In the genomic region with DNA sequence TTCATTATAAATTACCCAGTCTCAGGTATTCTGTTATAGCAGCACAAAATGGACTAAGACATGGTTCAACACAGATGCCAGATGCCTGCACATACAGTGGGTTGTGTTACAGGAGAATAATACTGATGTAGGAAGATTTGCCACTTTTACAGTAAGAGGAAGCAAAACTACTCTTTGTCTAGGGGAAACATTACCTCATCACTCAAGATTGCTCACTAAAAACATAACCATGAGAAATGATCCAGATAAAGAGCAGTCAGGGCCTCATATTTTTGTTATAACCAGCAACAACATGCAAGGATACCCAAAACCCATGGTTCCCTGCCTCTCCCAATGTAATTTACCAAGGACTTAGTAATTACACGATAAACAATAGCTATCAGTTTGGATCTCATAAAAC, we compare ENCODE assay signal across 8 cellular contexts. TPM values are rescaled to one million over a fixed set of nuclear protein-coding genes. Genes with fewer than 3 reads are reported as not detected.
A peak's percentile ranks its signal among the peaks of the same experiment; 100 is the strongest.
DNase-seq lines count a peak whose midpoint lies in the region; ATAC-seq, FAIRE-seq and TF ChIP-seq lines count a peak whose summit lies in the region.

No MANE protein-coding gene starts in this region.

- no peak for TF ChIP-seq RAD21 in GM12878 (IDR thresholded peaks at IDR 0.05; ENCODE audit: insufficient read depth, low read depth, low read length)

- no peak overlapping the region for H2AFZ ChIP-seq in GM12878 (ENCODE audit: control insufficient read depth, low read depth, low read length)

- 0% methylated on average over 1 of the region's 1 CpG for WGBS in GM12878 (ENCODE audit: insufficient coverage, insufficient replicate concordance, low lambda C conversion rate, missing lambda C conversion rate)
- WGBS in psoas muscle, 3 donors, result 67 to 77% (median 76%) methylated on average over 1 of the region's 1 CpG

- BruUV-seq in GM12878 (replicated peaks; lab: Mats Ljungman, UMichigan), result no TSS peak

- CTCF ChIA-PET in GM12878 (lab: Yijun Ruan, JAX), result interaction anchor here (0.9 to 1.6 kb wide), 5 partner anchors 14 to 96 kb away, joined by 3 to 5 read pairs (median 4); no protein-coding TSS in a partner anchor

- H3K4me1 ChIP-seq in GM12878 (ENCODE audit: control insufficient read depth, insufficient read depth, low read length) (peaks cover 4% of the 10 kb centered on the region; the same call in 1 of the 2 replicates), psoas muscle (no peaks in the 10 kb centered on the region)

- DNase-seq in GM12878 (ENCODE audit: low read depth, low spot score), result peak; percentile 40
- no peak for DNase-seq in psoas muscle
- DNase-seq in NCI-H82 (lab: John Stamatoyannopoulos, UW), result no peak
- DNase-seq in globus pallidus (ENCODE audit: low spot score), result no peak

- POLR2A ChIA-PET in GM12878 (lab: Charles Lee), result no interaction called here

- no peak for TF ChIP-seq POLR2A in GM12878 (IDR thresholded peaks at IDR 0.05; ENCODE audit: low read depth, low read length)

- H3K79me2 ChIP-seq in GM12878 (ENCODE audit: control insufficient read depth, insufficient read depth, low read length), result no peaks in the 10 kb centered on the region

- H3K27me3 ChIP-seq in GM12878 (replicated peaks in 1 of 2; ENCODE audit: control insufficient read depth in 2 of 2, insufficient read depth in 2 of 2, low read length in 1 of 2), result no peaks in the 10 kb centered on the region
- no peaks in the 10 kb centered on the region for H3K27me3 ChIP-seq in psoas muscle (ENCODE audit: insufficient read depth in 3 of 3, low read length in 2 of 3)

- H3K27ac ChIP-seq in GM12878 (ENCODE audit: control insufficient read depth, insufficient read depth) (no peak overlapping the region), psoas muscle (peak overlapping the region; percentile 21)

- SMC1A ChIA-PET in GM12878 (lab: Charles Lee; ENCODE audit: uncharacterized antibody, unreplicated experiment), result interaction anchor here (0.6 to 2.2 kb wide), 8 partner anchors 9 to 94 kb away, joined by 3 to 9 read pairs (median 4); no protein-coding TSS in a partner anchor

- H4K20me1 ChIP-seq in GM12878 (ENCODE audit: control insufficient read depth, insufficient read depth), result no peaks in the 10 kb centered on the region

- no peak for FAIRE-seq in GM12878 (lab: Jason Lieb, UNC)

- H3K4me2 ChIP-seq in GM12878 (ENCODE audit: control insufficient read depth, insufficient read depth), result peak overlapping the region; percentile 4; the same call in 1 of the 2 replicates

- no peaks in the 10 kb centered on the region for H3K36me3 ChIP-seq in GM12878 (ENCODE audit: control insufficient read depth in 2 of 2, insufficient read depth in 2 of 2, low read length in 1 of 2)
- H3K36me3 ChIP-seq in psoas muscle (ENCODE audit: insufficient read depth in 1 of 2, low read depth in 1 of 2), result no peaks in the 10 kb centered on the region

- intact Hi-C loops in GM12878 (cut with micrococcal nuclease; ENCODE audit: unreplicated experiment), result no loop called here
- intact Hi-C loops in psoas muscle (cut with DNase I), result no loop called here

- no peak overlapping the region for H3K9ac ChIP-seq in GM12878 (ENCODE audit: control insufficient read depth, insufficient read depth, low read length)

- in situ Hi-C loops in GM12878 (cut with MboI), result no loop called here

- TF ChIP-seq CTCF in GM12878 (IDR thresholded peaks at IDR 0.05 in 2 of 3, conservative IDR thresholded peaks at IDR 0.05 in 1 of 3; ENCODE audit: control insufficient read depth in 2 of 3, extremely low read depth in 1 of 3, insufficient read depth in 1 of 3, low read depth in 3 of 3, low read length in 3 of 3) (no peak), psoas muscle (IDR thresholded peaks at IDR 0.05) (no peak)

- ATAC-seq in GM18858 (IDR thresholded peaks at IDR 0.05; ENCODE audit: unreplicated experiment) (peak; percentile 91), HG02973 (IDR thresholded peaks at IDR 0.05; ENCODE audit: unreplicated experiment) (peak; percentile 76), GM12878 (peak; percentile 78), psoas muscle (no peak), HG03097 (IDR thresholded peaks at IDR 0.05; ENCODE audit: low FRiP score, unreplicated experiment) (no peak), HG03196 (IDR thresholded peaks at IDR 0.05; ENCODE audit: unreplicated experiment) (no peak)

- RAD21 ChIA-PET in GM12878 (lab: Charles Lee; ENCODE audit: unreplicated experiment), result interaction anchor here (0.9 to 1.3 kb wide), 2 partner anchors 13 to 149 kb away, joined by 3 to 4 read pairs; no protein-coding TSS in a partner anchor

- TF ChIP-seq EP300 in GM12878 (IDR thresholded peaks at IDR 0.05; ENCODE audit: borderline replicate concordance in 1 of 2, control insufficient read depth in 1 of 2, low read depth in 2 of 2, low read length in 2 of 2), result peak in 1 of 2 experiments; percentile 72; a peak in 1 of 4 replicates

- H3K9me3 ChIP-seq in GM12878 (replicated peaks; ENCODE audit: control insufficient read depth, insufficient read depth, low read length), result no peaks in the 10 kb centered on the region
- H3K9me3 ChIP-seq in psoas muscle, result no peaks in the 10 kb centered on the region

- H3K4me3 ChIP-seq in GM12878 (no peak overlapping the region), psoas muscle (no peak overlapping the region)

TF ChIP-seq in GM12878, 131 proteins besides CTCF, POLR2A, EP300 and RAD21 (continues in another document):
- TF ChIP-seq SREBF1 (IDR thresholded peaks at IDR 0.05; ENCODE audit: low read length) (no peak), ATF7 (IDR thresholded peaks at IDR 0.05; ENCODE audit: low read depth) (peak; percentile 96), EED (IDR thresholded peaks at IDR 0.05; ENCODE audit: low read depth) (peak; percentile 10; the same call in 1 of the 2 replicates), NFIC (IDR thresholded peaks at IDR 0.05; ENCODE audit: low read depth, low read length) (peak; percentile 61; the same call in 1 of the 2 replicates), IKZF1 (conservative IDR thresholded peaks at IDR 0.05) (peak; percentile 52; the same call in 1 of the 2 replicates), RUNX3 (IDR thresholded peaks at IDR 0.05; ENCODE audit: low read length) (peak; percentile 40; the same call in 1 of the 2 replicates), NFXL1 (IDR thresholded peaks at IDR 0.05; ENCODE audit: borderline replicate concordance) (no peak), ETV6 (conservative IDR thresholded peaks at IDR 0.05 in 1 of 2, IDR thresholded peaks at IDR 0.05 in 1 of 2; ENCODE audit: borderline replicate concordance in 1 of 2, low read depth in 1 of 2) (no peak; a peak in 1 of 4 replicates), FOXM1 (IDR thresholded peaks at IDR 0.05; ENCODE audit: low read depth, low read length) (peak; percentile 31; the same call in 1 of the 2 replicates), BCL11A (IDR thresholded peaks at IDR 0.05; ENCODE audit: low read depth, low read length) (peak; percentile 37; the same call in 1 of the 2 replicates), MTA2 (IDR thresholded peaks at IDR 0.05; ENCODE audit: low read depth) (peak; percentile 55; the same call in 1 of the 2 replicates), CREM (IDR thresholded peaks at IDR 0.05; ENCODE audit: low read depth) (peak; percentile 18; the same call in 1 of the 2 replicates), JUNB (IDR thresholded peaks at IDR 0.05) (peak; percentile 86), IKZF2 (IDR thresholded peaks at IDR 0.05) (peak in 1 of 2 experiments; percentile 36; a peak in 2 of 4 replicates)
- TF ChIP-seq, protein P1, sequence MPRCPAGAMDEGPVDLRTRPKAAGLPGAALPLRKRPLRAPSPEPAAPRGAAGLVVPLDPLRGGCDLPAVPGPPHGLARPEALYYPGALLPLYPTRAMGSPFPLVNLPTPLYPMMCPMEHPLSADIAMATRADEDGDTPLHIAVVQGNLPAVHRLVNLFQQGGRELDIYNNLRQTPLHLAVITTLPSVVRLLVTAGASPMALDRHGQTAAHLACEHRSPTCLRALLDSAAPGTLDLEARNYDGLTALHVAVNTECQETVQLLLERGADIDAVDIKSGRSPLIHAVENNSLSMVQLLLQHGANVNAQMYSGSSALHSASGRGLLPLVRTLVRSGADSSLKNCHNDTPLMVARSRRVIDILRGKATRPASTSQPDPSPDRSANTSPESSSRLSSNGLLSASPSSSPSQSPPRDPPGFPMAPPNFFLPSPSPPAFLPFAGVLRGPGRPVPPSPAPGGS (IDR thresholded peaks at IDR 0.05; ENCODE audit: borderline replicate concordance, insufficient read depth, low read depth, low read length, poor library complexity, severe bottlenecking), result peak; percentile 19
- TF ChIP-seq, protein P2, sequence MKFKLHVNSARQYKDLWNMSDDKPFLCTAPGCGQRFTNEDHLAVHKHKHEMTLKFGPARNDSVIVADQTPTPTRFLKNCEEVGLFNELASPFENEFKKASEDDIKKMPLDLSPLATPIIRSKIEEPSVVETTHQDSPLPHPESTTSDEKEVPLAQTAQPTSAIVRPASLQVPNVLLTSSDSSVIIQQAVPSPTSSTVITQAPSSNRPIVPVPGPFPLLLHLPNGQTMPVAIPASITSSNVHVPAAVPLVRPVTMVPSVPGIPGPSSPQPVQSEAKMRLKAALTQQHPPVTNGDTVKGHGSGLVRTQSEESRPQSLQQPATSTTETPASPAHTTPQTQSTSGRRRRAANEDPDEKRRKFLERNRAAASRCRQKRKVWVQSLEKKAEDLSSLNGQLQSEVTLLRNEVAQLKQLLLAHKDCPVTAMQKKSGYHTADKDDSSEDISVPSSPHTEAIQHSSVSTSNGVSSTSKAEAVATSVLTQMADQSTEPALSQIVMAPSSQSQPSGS (IDR thresholded peaks at IDR 0.05; ENCODE audit: low read length), result peak; percentile 75; the same call in 1 of the 2 replicates

RNA-seq across cellular contexts. Expression of a gene that starts 28.0 kb away (rescaled TPM):
- 4.7 and 4.8 TPM in 2 replicates for total RNA-seq in GM12878 (2013; cell fraction: nucleolus; rRNA removed)
- total RNA-seq in GM12878 (2014; rRNA removed) (0.45 and 0.54 TPM in 2 replicates), GM12878 (2014; rRNA removed; fragmentation: Illumina TruSeq; extraction: Trizol) (0.18 and 0.37 TPM in 2 replicates), GM12878 (2021) (0.77 and 1.4 TPM in 2 replicates), psoas muscle (10 to 100 TPM; 18.0 to 58.5 (median 38.4) TPM)
- polyA plus RNA-seq in GM12878 (2011; ENCODE audit: low read depth), result not detected
- polyA plus RNA-seq in GM12878 (2011; rRNA removed) (1.4 and 1.5 TPM in 2 replicates), GM12878 (2014; fragmentation: Illumina TruSeq; extraction: Trizol) (0.59 and 0.74 TPM in 2 replicates), GM12878 (2014; fragmentation: Nextera tagmentation; extraction: Ambion mirVana) (under 1 TPM in 1 of 2 experiments, not detected in 1; 0.16 TPM), GM12878 (2014; rRNA removed) (1.1 and 1.5 TPM in 2 replicates), GM12878 (2016; fragmentation: Nextera tagmentation; extraction: Ambion mirVana) (under 1 TPM; 0.08 to 0.11 TPM), psoas muscle (10 to 100 TPM in 2 of 3 donors, 1 to 10 TPM in 1; 8.8 to 15.0 (median 13.5) TPM)
- 1.7 and 2.2 TPM in 2 replicates for polyA plus RNA-seq in GM12878 (2011; cell fraction: cytosol; rRNA removed)
- 2.0 and 2.6 TPM in 2 replicates for polyA plus RNA-seq in GM12878 (2011; cell fraction: nucleus; rRNA removed)
- 0.07 and 0.13 TPM in 2 replicates for polyA plus RNA-seq in GM12878 (2012)
- polyA minus RNA-seq in GM12878 (2011; rRNA and poly(A)+ RNA removed), result 1.8 and 2.0 TPM in 2 replicates
- polyA minus RNA-seq in GM12878 (2011; cell fraction: cytosol; rRNA and poly(A)+ RNA removed), result 0.42 and 1.1 TPM in 2 replicates
- 0.97 and 1.7 TPM in 2 replicates for polyA minus RNA-seq in GM12878 (2011; cell fraction: nucleus; rRNA and poly(A)+ RNA removed)

Comparison
In these comparisons a context has a peak if more than half of its experiments do, and no peak if none do; other contexts are left out.
1. ATAC-seq: peak in GM18858 (single experiment), HG02973 (single experiment) and GM12878 (single experiment); none in psoas muscle (0 of 4), HG03097 (single experiment) and HG03196 (single experiment).